4 cellular contexts compared by ENCODE assay signal in the genomic region with DNA sequence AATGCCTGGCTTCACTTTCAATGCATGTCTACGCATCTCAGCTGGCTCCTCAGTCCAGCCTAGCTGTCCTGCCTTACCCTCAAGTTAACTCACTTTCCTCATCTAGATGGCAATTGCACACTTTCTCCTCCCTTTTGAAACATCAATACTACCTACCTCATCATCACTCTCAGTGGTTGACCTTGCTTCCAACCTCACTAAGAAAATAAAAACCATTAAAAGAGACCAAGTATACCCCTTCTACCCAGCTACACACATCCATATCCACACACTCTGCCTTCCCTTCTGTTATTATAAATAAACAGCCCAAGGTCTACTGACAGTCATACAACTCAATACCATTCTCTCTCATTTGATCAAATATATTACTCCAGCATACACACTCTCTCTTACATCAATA.
"Had no signal": no experiment of that assay in that cellular context is flagged by ENCODE, and none has a peak within 500 bp of the region (broad histone marks: within the 10 kb centered on the region; RNA-seq: fewer than 3 reads in every experiment).

No MANE protein-coding gene starts in this region.

- DNase-seq: H9, HCEC 1CT had no signal

- H3K4me3 ChIP-seq: GM23338 had no signal

- ATAC-seq: GM23338 had no signal

- H3K4me2 ChIP-seq: GM23338 had no signal

- H3K4me3 Mint-ChIP-seq: GM23338, H9, IgD-negative memory B cell had no signal

- H3K27me3 Mint-ChIP-seq: IgD-negative memory B cell had no signal

- H2AFZ ChIP-seq: GM23338 had no signal

- H3K9me3 Mint-ChIP-seq: GM23338, H9, IgD-negative memory B cell had no signal

- H3K4me1 Mint-ChIP-seq: H9, IgD-negative memory B cell had no signal

- H3K27ac Mint-ChIP-seq: GM23338, H9, IgD-negative memory B cell had no signal
